ENCODE assay signal across 24 cellular contexts in the genomic region with DNA sequence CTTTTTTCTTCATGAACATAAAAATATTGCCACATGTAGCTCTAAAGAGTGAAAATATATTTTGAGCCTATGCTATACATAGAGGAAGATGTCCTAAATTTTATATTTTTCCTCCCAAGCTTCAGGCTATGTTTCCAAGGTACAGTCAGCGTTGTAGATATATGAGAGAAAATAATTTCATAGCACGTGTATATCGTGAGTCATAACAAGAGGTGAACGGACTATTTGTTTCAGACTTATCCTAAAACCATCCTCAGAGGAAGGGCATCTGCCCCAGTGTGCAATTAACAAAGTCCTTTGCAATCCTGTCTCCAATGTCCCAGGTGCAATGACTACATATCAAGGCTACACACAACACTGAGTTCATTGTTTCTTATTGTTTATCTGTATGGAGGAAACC.
"Had no signal": no experiment of that assay in that cellular context is flagged by ENCODE, and none has a peak within 500 bp of the region (broad histone marks: within the 10 kb centered on the region; RNA-seq: fewer than 3 reads in every experiment).

No MANE protein-coding gene starts in this region.

- H3K27me3 ChIP-seq: SJCRH30 had no signal

- H3K4me2 ChIP-seq: KMS-11 had no signal

- DNase-seq: Kasumi-1, MM.1S, MV-4-11, NCI-H1048, NCI-H1105, NCI-H1417 treated with DMSO at 0.1 percent for 48 hours, NCI-H146, NCI-H1694 treated with DMSO at 0.1 percent for 48 hours, NCI-H1930, NCI-H2081, NCI-H2171, NCI-H226, NCI-H446 treated with DMSO at 0.1 percent for 48 hours, NCI-H510A treated with DMSO at 0.1 percent for 48 hours, NCI-H69, NCI-H774, RPMI8226, SHP77 treated with DMSO at 0.1 percent for 48 hours, SJCRH30 had no signal

- ATAC-seq: Right ventricle myocardium inferior, SK-N-SH treated with all-trans-retinoic acid at 6 μM for 48 hours had no signal

- FAIRE-seq: RCC 7860 had no signal

- H3K9ac ChIP-seq: KMS-11 had no signal

- H3K4me3 ChIP-seq: SJCRH30 had no signal

- H3K9me3 ChIP-seq: SJCRH30 had no signal

- H3K36me3 ChIP-seq: SJCRH30 had no signal

- H3K27ac ChIP-seq: HL-60, KMS-11, SJCRH30 had no signal

- H3K4me1 ChIP-seq: SJCRH30 had no signal
